Comparison of ENCODE assay signal across 8 cellular contexts in genomic region chr3:75192065-75192658, GRCh38.
A peak's percentile ranks its signal among the peaks of the same experiment; 100 is the strongest.
DNase-seq lines count a peak whose midpoint lies in the region; ATAC-seq and TF ChIP-seq lines count a peak whose summit lies in the region.

No MANE protein-coding gene starts in this region.

- no peak overlapping the region for H3K4me3 ChIP-seq in CD8-positive, alpha-beta memory T cell (ENCODE audit: low read length)
- H3K4me3 ChIP-seq in brain microvascular endothelial cell (ENCODE audit: low read depth, low read length) = no peak overlapping the region

- H3K9me3 ChIP-seq in CD8-positive, alpha-beta memory T cell (ENCODE audit: low read length) = no peaks in the 10 kb centered on the region

- in situ Hi-C loops in brain microvascular endothelial cell (cut with HindIII; ENCODE audit: low pct_ligation_motif_present, low sequenced_read_pairs) = no loop called here

- peak; percentile 89 for TF ChIP-seq CTCF in brain microvascular endothelial cell (IDR thresholded peaks at IDR 0.05; ENCODE audit: low read depth, low read length, missing control alignments)

- no peak overlapping the region for H3K27ac ChIP-seq in CD8-positive, alpha-beta memory T cell (ENCODE audit: low read depth, low read length)
- no peak overlapping the region for H3K27ac ChIP-seq in brain microvascular endothelial cell

- peak in 4 of 5 donors; percentile 10 to 17 (median 13) for DNase-seq in CD8-positive, alpha-beta memory T cell
- DNase-seq in HT1080 (ENCODE audit: low read depth) (peak; percentile 49), T-helper 1 cell (peak in 3 of 5 donors; percentile 2 to 38 (median 27)), brain microvascular endothelial cell (peak; percentile 39), lung microvascular endothelial cell (ENCODE audit: low read depth in 2 of 2) (peak; percentile 49 to 64), stromal cell of bone marrow (ENCODE audit: low read depth) (peak; percentile 24), 8988T (no peak)

- no peaks in the 10 kb centered on the region for H3K9me3 Mint-ChIP-seq in CD8-positive, alpha-beta memory T cell

- H3K27me3 Mint-ChIP-seq in CD8-positive, alpha-beta memory T cell = peaks cover 3% of the 10 kb centered on the region in 2 donors

- ATAC-seq in GM19035 (IDR thresholded peaks at IDR 0.05; ENCODE audit: unreplicated experiment) = peak; percentile 62

- H3K4me3 Mint-ChIP-seq in CD8-positive, alpha-beta memory T cell = no peak overlapping the region

- no peaks in the 10 kb centered on the region for H3K4me1 Mint-ChIP-seq in CD8-positive, alpha-beta memory T cell

- no peaks in the 10 kb centered on the region for H3K4me1 ChIP-seq in CD8-positive, alpha-beta memory T cell (ENCODE audit: insufficient read depth, low read length)

- H3K27me3 ChIP-seq in CD8-positive, alpha-beta memory T cell (ENCODE audit: insufficient read depth, low read length, poor library complexity, severe bottlenecking) = no peaks in the 10 kb centered on the region
- H3K27me3 ChIP-seq in brain microvascular endothelial cell (replicated peaks) = no peaks in the 10 kb centered on the region

- POLR2A ChIA-PET in CD8-positive, alpha-beta memory T cell (lab: Charles Lee) = no interaction called here

- no peaks in the 10 kb centered on the region for H3K36me3 Mint-ChIP-seq in CD8-positive, alpha-beta memory T cell

- CTCF ChIA-PET in CD8-positive, alpha-beta memory T cell (lab: Charles Lee) = interaction anchor here (1.1 to 1.4 kb wide), 5 partner anchors 10 to 450 kb away, joined by 3 to 5 read pairs (median 5); no protein-coding TSS in a partner anchor

- H3K36me3 ChIP-seq in CD8-positive, alpha-beta memory T cell (ENCODE audit: insufficient read depth, low read length) = no peaks in the 10 kb centered on the region
- no peaks in the 10 kb centered on the region for H3K36me3 ChIP-seq in brain microvascular endothelial cell (replicated peaks)

- H3K27ac Mint-ChIP-seq in CD8-positive, alpha-beta memory T cell = no peak overlapping the region
